In the genomic region with DNA sequence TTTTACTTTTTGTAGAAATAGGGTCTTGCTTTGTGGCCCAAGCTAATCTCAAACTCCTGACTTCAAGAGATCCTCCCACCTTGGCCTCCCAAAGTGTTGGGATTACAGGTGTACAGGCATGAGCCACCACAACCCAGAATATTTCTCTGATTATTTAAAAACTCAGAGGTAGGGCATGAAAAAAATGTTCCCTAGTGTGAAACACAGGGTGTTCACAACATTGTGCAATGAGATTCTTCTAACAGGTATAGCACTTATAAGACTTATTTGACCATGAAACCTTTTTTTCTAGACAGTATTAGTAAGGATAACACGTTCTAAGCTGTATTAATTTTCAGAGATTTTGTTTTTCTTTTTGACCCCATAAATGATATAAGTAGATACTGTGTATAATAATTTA, we compare ENCODE assay signal across 26 cellular contexts.
"Had no signal": no experiment of that assay in that cellular context is flagged by ENCODE, and none has a peak within 500 bp of the region (broad histone marks: within the 10 kb centered on the region; RNA-seq: fewer than 3 reads in every experiment).

No MANE protein-coding gene starts in this region.

- H3K27me3 ChIP-seq: colonic mucosa, esophagus muscularis mucosa, foreskin keratinocyte, gastroesophageal sphincter, heart right ventricle, left lung had no signal

- H3K27ac ChIP-seq: colonic mucosa, epithelial cell of prostate, esophagus muscularis mucosa, foreskin keratinocyte, gastroesophageal sphincter, heart right ventricle, left lung, lower lobe of right lung had no signal

- H3K36me3 Mint-ChIP-seq: memory B cell, natural killer cell had no signal

- FAIRE-seq: endometrium, frontal cortex, islet of Langerhans, keratinocyte had no signal

- H3K4me1 Mint-ChIP-seq: memory B cell had no signal

- DNase-seq: colonic mucosa; cortex of kidney; effector CD8-positive, alpha-beta T cell; effector memory CD8-positive, alpha-beta T cell; endodermal cell; erythroblast; heart right ventricle; hippocampal formation; left cardiac atrium; left lung; left ventricle myocardium superior; lower lobe of right lung; mesendoderm; midbrain; naive thymus-derived CD4-positive, alpha-beta T cell; natural killer cell had no signal

- H3K4me3 ChIP-seq: colonic mucosa, esophagus muscularis mucosa, gastroesophageal sphincter, heart right ventricle, left lung, lower lobe of right lung had no signal

- H3K27ac Mint-ChIP-seq: dendritic cell treated with granulocyte-macrophage colony-stimulating factor and Interleukin-4, amounts not matched to agents 40 ng/mL and 50 ng/mL, for 4 days; effector memory CD8-positive, alpha-beta T cell; endodermal cell; memory B cell; naive thymus-derived CD4-positive, alpha-beta T cell; natural killer cell had no signal

- H3K36me3 ChIP-seq: colonic mucosa, esophagus muscularis mucosa, gastroesophageal sphincter, heart right ventricle, left lung, lower lobe of right lung had no signal

- ATAC-seq: effector memory CD8-positive, alpha-beta T cell; foreskin keratinocyte; gastroesophageal sphincter; heart right ventricle; left cardiac atrium; left lung; left ventricle myocardium superior; lower lobe of right lung; naive thymus-derived CD4-positive, alpha-beta T cell; natural killer cell had no signal

- H3K9me3 ChIP-seq: colonic mucosa, esophagus muscularis mucosa, gastroesophageal sphincter, heart right ventricle, left lung, lower lobe of right lung had no signal

- H3K4me3 Mint-ChIP-seq: dendritic cell treated with granulocyte-macrophage colony-stimulating factor and Interleukin-4, amounts not matched to agents 40 ng/mL and 50 ng/mL, for 4 days; effector memory CD8-positive, alpha-beta T cell; endodermal cell; memory B cell; natural killer cell had no signal

- H3K4me1 ChIP-seq: colonic mucosa, esophagus muscularis mucosa had no signal

- H3K27me3 Mint-ChIP-seq: dendritic cell treated with granulocyte-macrophage colony-stimulating factor and Interleukin-4, amounts not matched to agents 40 ng/mL and 50 ng/mL, for 4 days; effector memory CD8-positive, alpha-beta T cell; memory B cell; naive thymus-derived CD4-positive, alpha-beta T cell had no signal

- H3K9me3 Mint-ChIP-seq: dendritic cell treated with granulocyte-macrophage colony-stimulating factor and Interleukin-4, amounts not matched to agents 40 ng/mL and 50 ng/mL, for 4 days; effector memory CD8-positive, alpha-beta T cell; endodermal cell; memory B cell; natural killer cell had no signal
